Comparison of ENCODE assay signal across 32 cellular contexts in the genomic region with DNA sequence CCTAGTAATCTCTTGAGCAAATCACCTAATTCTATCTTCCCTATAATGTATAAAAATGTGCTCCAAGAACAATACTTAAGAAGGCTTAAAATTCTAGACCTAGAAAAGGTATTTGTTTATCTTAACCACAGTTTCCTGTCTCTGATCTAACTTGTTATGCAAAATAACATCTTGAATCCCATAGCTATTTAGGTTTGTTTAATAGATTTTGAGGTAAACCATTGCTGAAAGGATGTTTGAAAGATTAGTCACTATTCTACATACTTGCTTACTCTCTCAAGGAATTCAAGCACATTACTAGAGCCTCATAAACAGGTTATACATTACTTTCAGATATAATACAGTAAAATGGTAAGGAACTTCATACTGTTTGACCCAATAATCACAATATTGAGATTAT. TPM values are rescaled to one million over a fixed set of nuclear protein-coding genes. Genes with fewer than 3 reads are reported as not detected.
DNase-seq lines count a peak whose midpoint lies in the region; FAIRE-seq and TF ChIP-seq lines count a peak whose summit lies in the region.
"Had no signal": no experiment of that assay in that cellular context is flagged by ENCODE, and none has a peak within 500 bp of the region (broad histone marks: within the 10 kb centered on the region; RNA-seq: fewer than 3 reads in every experiment).

No MANE protein-coding gene starts in this region.

- H3K27me3 Mint-ChIP-seq in MCF 10A (ENCODE audit: insufficient read depth, unreplicated experiment): no peaks in the 10 kb centered on the region
- H3K27me3 Mint-ChIP-seq: activated naive CD4-positive, alpha-beta T cell treated with anti-CD3 and anti-CD28 coated beads, Interleukin-2, amount 10 ng/mL, durations not matched to agents 7 days and 5 days; stimulated activated memory B cell treated with anti-CD40 and anti-IgM and Interleukin-4, amounts not matched to agents 10 μg/mL and 1 μg/mL and 100 μg/mL, for 72 hours had no signal

- peaks cover 45% of the 10 kb centered on the region for H3K4me1 Mint-ChIP-seq in MCF 10A (ENCODE audit: insufficient read depth, unreplicated experiment)
- H3K4me1 Mint-ChIP-seq: natural killer cell; stimulated activated memory B cell treated with anti-CD40 and anti-IgM and Interleukin-4, amounts not matched to agents 10 μg/mL and 1 μg/mL and 100 μg/mL, for 72 hours had no signal

- H3K4me1 ChIP-seq in breast epithelium: no peaks in the 10 kb centered on the region

- TF ChIP-seq CTCF in MCF 10A (IDR thresholded peaks at IDR 0.05; ENCODE audit: unreplicated experiment) (no peak), breast epithelium (IDR thresholded peaks at IDR 0.05) (no peak)

- H3K36me3 Mint-ChIP-seq in MCF 10A (ENCODE audit: insufficient read depth, unreplicated experiment): no peaks in the 10 kb centered on the region
- H3K36me3 Mint-ChIP-seq: activated naive CD4-positive, alpha-beta T cell treated with anti-CD3 and anti-CD28 coated beads, Interleukin-2, amount 10 ng/mL, durations not matched to agents 7 days and 5 days; CD8-positive, alpha-beta T cell; natural killer cell; stimulated activated memory B cell treated with anti-CD40 and anti-IgM and Interleukin-4, amounts not matched to agents 10 μg/mL and 1 μg/mL and 100 μg/mL, for 72 hours had no signal

- no peak overlapping the region for H3K27ac ChIP-seq in breast epithelium
- H3K27ac ChIP-seq: SK-N-MC, suprapubic skin had no signal

- H3K9me3 ChIP-seq in breast epithelium: no peaks in the 10 kb centered on the region
- H3K9me3 ChIP-seq: suprapubic skin had no signal

- H3K36me3 ChIP-seq in breast epithelium: no peaks in the 10 kb centered on the region
- H3K36me3 ChIP-seq: suprapubic skin had no signal

- no peak for FAIRE-seq in urothelium cell line (lab: Jason Lieb, UNC)
- FAIRE-seq: endothelial cell of umbilical vein, GM12891, RCC 7860 had no signal

- no peak for TF ChIP-seq POLR2A in breast epithelium (IDR thresholded peaks at IDR 0.05)

- intact Hi-C loops in MCF 10A (cut with micrococcal nuclease) (no loop called here), breast epithelium (cut with DNase I; ENCODE audit: low total_unique reads) (no loop called here)

- H3K9me3 Mint-ChIP-seq in MCF 10A (ENCODE audit: unreplicated experiment): no peaks in the 10 kb centered on the region
- H3K9me3 Mint-ChIP-seq: activated naive CD4-positive, alpha-beta T cell treated with anti-CD3 and anti-CD28 coated beads, Interleukin-2, amount 10 ng/mL, durations not matched to agents 7 days and 5 days; activated T-helper 1 cell treated with anti-CD3 and anti-CD28 coated beads, Interleukin-12 subunit alpha, Interleukin-12 subunit beta, Interleukin-2, Interleukin-4 antibody, amounts not matched to agents 30 ng/mL and 10 ng/mL and 1 ng/mL, durations not matched to agents 14 hours and 24 hours and 36 hours; CD8-positive, alpha-beta T cell had no signal

- peaks cover 0 to 6% of the 10 kb centered on the region in 2 donors for H3K27me3 ChIP-seq in breast epithelium
- H3K27me3 ChIP-seq: suprapubic skin had no signal

- no peak overlapping the region for H3K27ac Mint-ChIP-seq in MCF 10A (ENCODE audit: low read depth, unreplicated experiment)
- H3K27ac Mint-ChIP-seq: activated naive CD4-positive, alpha-beta T cell treated with anti-CD3 and anti-CD28 coated beads, Interleukin-2, amount 10 ng/mL, durations not matched to agents 7 days and 5 days; activated T-helper 1 cell treated with anti-CD3 and anti-CD28 coated beads, Interleukin-12 subunit alpha, Interleukin-12 subunit beta, Interleukin-2, Interleukin-4 antibody, amounts not matched to agents 30 ng/mL and 10 ng/mL and 1 ng/mL, durations not matched to agents 14 hours and 24 hours and 36 hours; CD8-positive, alpha-beta T cell; natural killer cell; stimulated activated memory B cell treated with anti-CD40 and anti-IgM and Interleukin-4, amounts not matched to agents 10 μg/mL and 1 μg/mL and 100 μg/mL, for 72 hours; WTC11 had no signal

- POLR2A ChIA-PET in MCF 10A (lab: Yijun Ruan, JAX): no interaction called here

- no peak overlapping the region for H3K4me3 Mint-ChIP-seq in MCF 10A (ENCODE audit: unreplicated experiment)
- H3K4me3 Mint-ChIP-seq: activated naive CD4-positive, alpha-beta T cell treated with anti-CD3 and anti-CD28 coated beads, Interleukin-2, amount 10 ng/mL, durations not matched to agents 7 days and 5 days; activated T-helper 1 cell treated with anti-CD3 and anti-CD28 coated beads, Interleukin-12 subunit alpha, Interleukin-12 subunit beta, Interleukin-2, Interleukin-4 antibody, amounts not matched to agents 30 ng/mL and 10 ng/mL and 1 ng/mL, durations not matched to agents 14 hours and 24 hours and 36 hours; CD8-positive, alpha-beta T cell; natural killer cell; stimulated activated memory B cell treated with anti-CD40 and anti-IgM and Interleukin-4, amounts not matched to agents 10 μg/mL and 1 μg/mL and 100 μg/mL, for 72 hours; WTC11 had no signal

- H3K4me3 ChIP-seq in breast epithelium: no peak overlapping the region
- H3K4me3 ChIP-seq: SK-N-MC, suprapubic skin had no signal

- DNase-seq in MCF 10A (ENCODE audit: unreplicated experiment) (peak; percentile 23), breast epithelium (ENCODE audit: low spot score in 2 of 2) (no peak), SW 1271 (lab: John Stamatoyannopoulos, UW) (peak; percentile 32 to 93), iris pigment epithelial cell (ENCODE audit: low read depth) (peak; percentile 24), urothelium cell line (ENCODE audit: low spot score) (peak; percentile 46), NCI-H2029 (lab: John Stamatoyannopoulos, UW) (no peak), HuH-7 (ENCODE audit: low spot score) (no peak), GM19238 (ENCODE audit: insufficient read length, low spot score) (no peak)
- DNase-seq: 8988T; activated naive CD4-positive, alpha-beta T cell treated with anti-CD3 and anti-CD28 coated beads, Interleukin-2, amount 10 ng/mL, durations not matched to agents 7 days and 5 days; amniotic stem cell; caudate nucleus; CD8-positive, alpha-beta T cell; dermis blood vessel endothelial cell; head of caudate nucleus; KG1; natural killer cell; NCI-H1694 treated with DMSO at 0.1 percent for 48 hours; NCI-H526; retina; stimulated activated CD4-positive, alpha-beta T cell treated with anti-CD3 and anti-CD28 coated beads, Interleukin-4, amount 100 ng/mL, for 1 hour had no signal

- CTCF ChIA-PET in MCF 10A (lab: Yijun Ruan, JAX): interaction anchor here (0.6 kb wide), 1 partner anchor 244 kb away, joined by 3 read pairs; no protein-coding TSS in a partner anchor

- no TSS peak for BruUV-seq in MCF 10A (replicated peaks; lab: Mats Ljungman, UMichigan)

RNA-seq across cellular contexts. Expression of a gene that starts 13.0 kb away (rescaled TPM):
- total RNA-seq in MCF 10A (2022): not detected in 2 replicates
- not detected for total RNA-seq in breast epithelium
- total RNA-seq: activated T-helper 1 cell treated with anti-CD3 and anti-CD28 coated beads, Interleukin-12 subunit alpha, Interleukin-12 subunit beta, Interleukin-2, Interleukin-4 antibody, amounts not matched to agents 30 ng/mL and 10 ng/mL and 1 ng/mL, durations not matched to agents 14 hours and 24 hours and 36 hours; CD8-positive, alpha-beta T cell; dermis blood vessel endothelial cell; endothelial cell of umbilical vein; mesenteric fat pad; natural killer cell; osteocyte; suprapubic skin; ureter had no signal

Comparison
In these comparisons a context has a peak if more than half of its experiments do, and no peak if none do; other contexts are left out.
1. DNase-seq: peak in MCF 10A (single experiment), SW 1271 (2 of 2), iris pigment epithelial cell (single experiment) and urothelium cell line (single experiment); none in breast epithelium (0 of 2), NCI-H2029 (single experiment), HuH-7 (single experiment) and GM19238 (single experiment).